ENCODE assay signal across 8 cellular contexts in the genomic region with DNA sequence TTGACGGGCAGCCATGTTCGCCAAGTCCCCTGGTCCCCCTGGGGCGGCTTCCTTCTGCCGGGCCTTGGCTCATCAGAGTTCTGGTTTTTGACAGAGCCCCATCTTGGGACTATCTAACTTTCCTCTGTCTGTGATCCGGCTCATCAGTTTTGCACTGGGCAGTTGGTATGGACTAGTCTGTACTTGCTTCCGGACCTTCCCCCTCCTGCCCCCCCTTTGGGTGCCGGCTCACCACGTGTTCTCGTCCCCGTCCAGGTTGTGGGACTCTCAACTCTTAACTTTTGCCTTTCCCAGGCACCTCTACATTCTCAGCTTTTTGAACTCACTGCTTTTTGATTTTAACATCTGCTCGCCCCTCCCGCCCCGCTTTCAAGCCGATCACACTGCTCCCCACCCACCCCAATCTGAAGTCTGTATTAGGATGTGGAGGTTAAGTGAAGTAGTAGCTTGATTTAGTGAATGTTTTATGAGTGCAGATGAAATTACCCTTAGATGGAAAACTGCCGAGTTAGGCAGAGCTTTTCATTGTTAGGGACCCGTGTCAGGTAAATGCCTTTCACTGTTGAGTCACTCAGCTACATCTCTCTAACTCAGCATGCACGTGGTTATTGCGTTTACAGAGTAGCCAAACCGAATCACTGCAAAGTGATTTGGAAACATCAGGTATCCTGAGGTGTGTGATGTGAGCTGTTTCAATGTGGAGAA. TPM values are rescaled to one million over a fixed set of nuclear protein-coding genes. Genes with fewer than 3 reads are reported as not detected.
DNase-seq lines count a peak whose midpoint lies in the region; ATAC-seq and TF ChIP-seq lines count a peak whose summit lies in the region.

No MANE protein-coding gene starts in this region.

- no peak for TF ChIP-seq EP300 in ovary (IDR thresholded peaks at IDR 0.05)

- TF ChIP-seq POLR2A in ovary (IDR thresholded peaks at IDR 0.05): no peak

- no peaks in the 10 kb centered on the region for H3K9me3 Mint-ChIP-seq in activated naive CD4-positive, alpha-beta T cell treated with anti-CD3 and anti-CD28 coated beads, Interleukin-2, amount 10 ng/mL, durations not matched to agents 7 days and 5 days

- H3K4me1 ChIP-seq in Panc1 (ENCODE audit: control insufficient read depth, insufficient read depth, low read length) (peaks cover 38% of the 10 kb centered on the region), ovary (ENCODE audit: insufficient read depth) (peaks cover 4% of the 10 kb centered on the region), aorta (ENCODE audit: control insufficient read depth in 1 of 2, insufficient read depth in 2 of 2, low read length in 2 of 2) (peaks cover 0 to 6% of the 10 kb centered on the region in 2 donors)

- peak overlapping the region; percentile 92 for H3K27ac Mint-ChIP-seq in activated naive CD4-positive, alpha-beta T cell treated with anti-CD3 and anti-CD28 coated beads, Interleukin-2, amount 10 ng/mL, durations not matched to agents 7 days and 5 days

- no peaks in the 10 kb centered on the region for H3K9me3 ChIP-seq in Panc1 (ENCODE audit: control insufficient read depth, insufficient read depth, low read depth, low read length)
- no peaks in the 10 kb centered on the region for H3K9me3 ChIP-seq in ovary
- H3K9me3 ChIP-seq in aorta (ENCODE audit: control insufficient read depth, low read length): no peaks in the 10 kb centered on the region

- peak overlapping the region; percentile 92 for H3K27ac ChIP-seq in Panc1 (ENCODE audit: low read length)
- H3K27ac ChIP-seq in ovary: peak overlapping the region; percentile 62 to 75
- H3K27ac ChIP-seq in aorta (ENCODE audit: low read depth in 1 of 2, low read length in 2 of 2): peak overlapping the region in 1 of 2 donors; percentile 14

- no peaks in the 10 kb centered on the region for H3K27me3 ChIP-seq in Panc1 (ENCODE audit: control insufficient read depth, insufficient read depth, low read length)
- H3K27me3 ChIP-seq in ovary: no peaks in the 10 kb centered on the region
- H3K27me3 ChIP-seq in aorta (ENCODE audit: control insufficient read depth in 1 of 2, insufficient read depth in 2 of 2, low read length in 1 of 2): no peaks in the 10 kb centered on the region

- H3K4me1 Mint-ChIP-seq in activated naive CD4-positive, alpha-beta T cell treated with anti-CD3 and anti-CD28 coated beads, Interleukin-2, amount 10 ng/mL, durations not matched to agents 7 days and 5 days: peaks cover 41% of the 10 kb centered on the region

- BruUV-seq in Panc1 (replicated peaks; lab: Mats Ljungman, UMichigan): no TSS peak

- WGBS in ovary, 3 donors: 0 to 1% (median 1%) methylated on average over 19 of the region's 19 CpGs
- WGBS in aorta, 2 donors: 1 to 2% methylated on average over 19 of the region's 19 CpGs

- intact Hi-C loops in Panc1 (cut with micrococcal nuclease; ENCODE audit: unreplicated experiment) (no loop called here), head of caudate nucleus (cut with DNase I) (loop anchor here (2.0 kb wide), 1 partner anchor 25 kb away; the partner anchor contains the start of gene TRMT61B), ovary (cut with DNase I) (no loop called here), aorta (cut with DNase I) (no loop called here)

- H3K36me3 ChIP-seq in Panc1 (ENCODE audit: control insufficient read depth, insufficient read depth, low read length): peaks cover 7% of the 10 kb centered on the region; the same call in 1 of the 2 replicates
- no peaks in the 10 kb centered on the region for H3K36me3 ChIP-seq in ovary
- no peaks in the 10 kb centered on the region for H3K36me3 ChIP-seq in aorta (ENCODE audit: control insufficient read depth in 1 of 2, insufficient read depth in 2 of 2, low read length in 1 of 2)

- DNase-seq in Panc1 (ENCODE audit: low read depth, low spot score) (no peak), head of caudate nucleus (peak in 23 of 42 donors; percentile 5 to 57 (median 22)), ovary (peak in 3 of 5 donors; percentile 31 to 56 (median 50)), aorta (peak; percentile 53 to 78), NCI-H1105 treated with DMSO at 0.1 percent for 48 hours (lab: John Stamatoyannopoulos, UW) (no peak)
- DNase-seq in activated naive CD4-positive, alpha-beta T cell treated with anti-CD3 and anti-CD28 coated beads, Interleukin-2, amount 10 ng/mL, durations not matched to agents 7 days and 5 days: peak; percentile 59

- peak overlapping the region; percentile 94 for H3K4me3 Mint-ChIP-seq in activated naive CD4-positive, alpha-beta T cell treated with anti-CD3 and anti-CD28 coated beads, Interleukin-2, amount 10 ng/mL, durations not matched to agents 7 days and 5 days

- in situ Hi-C loops in Panc1 (cut with HindIII; ENCODE audit: low pct_unique_long_range_greater_than_20kb, low sequenced_read_pairs): no loop called here

- TF ChIP-seq CTCF in Panc1 (IDR thresholded peaks at IDR 0.05): no peak
- no peak for TF ChIP-seq CTCF in ovary (IDR thresholded peaks at IDR 0.05)

- peak; percentile 8 for ATAC-seq in GM18858 (IDR thresholded peaks at IDR 0.05; ENCODE audit: unreplicated experiment)
- ATAC-seq in HG03025 (IDR thresholded peaks at IDR 0.05; ENCODE audit: low FRiP score, unreplicated experiment): peak; percentile 9
- ATAC-seq in Panc1: peak; percentile 57
- peak; percentile 5 for ATAC-seq in aorta (ENCODE audit: low FRiP score)

- POLR2A ChIA-PET in Panc1 (lab: Charles Lee): interaction anchor here (0.6 kb wide), 1 partner anchor 934 kb away, joined by 3 read pairs; no protein-coding TSS in a partner anchor

- CTCF ChIA-PET in Panc1 (lab: Charles Lee): no interaction called here
- CTCF ChIA-PET in activated naive CD4-positive, alpha-beta T cell treated with anti-CD3 and anti-CD28 coated beads, Interleukin-2, amount 10 ng/mL, durations not matched to agents 7 days and 5 days (lab: Charles Lee): interaction anchor here (1.2 to 1.4 kb wide), 3 partner anchors 15 to 25 kb away, joined by 3 to 5 read pairs (median 4); partner anchors contain the start of gene TRMT61B

- peaks cover 4% of the 10 kb centered on the region for H3K36me3 Mint-ChIP-seq in activated naive CD4-positive, alpha-beta T cell treated with anti-CD3 and anti-CD28 coated beads, Interleukin-2, amount 10 ng/mL, durations not matched to agents 7 days and 5 days

- peaks cover 4% of the 10 kb centered on the region for H3K27me3 Mint-ChIP-seq in activated naive CD4-positive, alpha-beta T cell treated with anti-CD3 and anti-CD28 coated beads, Interleukin-2, amount 10 ng/mL, durations not matched to agents 7 days and 5 days

- peak overlapping the region; percentile 90 to 97 for H3K4me3 ChIP-seq in Panc1 (ENCODE audit: low read depth in 2 of 2, low read length in 2 of 2)
- peak overlapping the region; percentile 98 for H3K4me3 ChIP-seq in ovary
- peak overlapping the region; percentile 55 to 73 for H3K4me3 ChIP-seq in aorta (ENCODE audit: low read length in 2 of 2)

RNA-seq across cellular contexts. Expression of gene WDR43, which starts 0.9 kb away (rescaled TPM):
- total RNA-seq in Panc1 (2021; ENCODE audit: unreplicated experiment): 86.5 TPM
- 26.6 TPM for polyA plus RNA-seq in Panc1 (2012; ENCODE audit: insufficient read length)
- total RNA-seq in ovary: 10 to 100 TPM; 29.0 to 63.5 (median 46.8) TPM
- polyA plus RNA-seq in ovary: 10 to 100 TPM; 14.0 to 29.0 TPM
- total RNA-seq in aorta: 10 to 100 TPM; 41.4 to 53.1 TPM
- polyA plus RNA-seq in aorta: 10 to 100 TPM in 1 of 2 donors, 1 to 10 TPM in 1; 9.0 to 17.3 TPM

RNA-seq across cellular contexts. Expression of gene TRMT61B, which starts 25.2 kb away (rescaled TPM):
- 14.3 TPM for total RNA-seq in Panc1 (2021; ENCODE audit: unreplicated experiment)
- 10.4 TPM for polyA plus RNA-seq in Panc1 (2012; ENCODE audit: insufficient read length)
- total RNA-seq in ovary: 10 to 100 TPM in 6 of 7 donors, 1 to 10 TPM in 1; 8.1 to 18.4 (median 14.2) TPM
- polyA plus RNA-seq in ovary: 10 to 100 TPM; 11.7 to 13.0 TPM
- total RNA-seq in aorta: 10 to 100 TPM in 1 of 2 donors, 1 to 10 TPM in 1; 8.1 to 14.7 TPM
- 10 to 100 TPM; 14.1 to 15.9 TPM for polyA plus RNA-seq in aorta

Comparison
In these comparisons a context has a peak if more than half of its experiments do, and no peak if none do; other contexts are left out.
1. ATAC-seq: peak in every context shown above with its lines; median percentile 57 in Panc1; 9 in HG03025; 8 in GM18858; 5 in aorta.
2. DNase-seq: peak in activated naive CD4-positive, alpha-beta T cell treated with anti-CD3 and anti-CD28 coated beads, Interleukin-2, amount 10 ng/mL, durations not matched to agents 7 days and 5 days (single experiment), head of caudate nucleus (23 of 42), ovary (3 of 5) and aorta (2 of 2); none in Panc1 (single experiment) and NCI-H1105 treated with DMSO at 0.1 percent for 48 hours (single experiment).
3. Peak in every context shown above with its lines, with median percentiles within 50 percentile points of each other: H3K4me3 ChIP-seq.